In genomic region chr1:156752843-156753486, GRCh38 we compare ENCODE assay signal across 8 cellular contexts. TPM values are rescaled to one million over a fixed set of nuclear protein-coding genes. Genes with fewer than 3 reads are reported as not detected.
DNase-seq lines count a peak whose midpoint lies in the region; ATAC-seq, FAIRE-seq and TF ChIP-seq lines count a peak whose summit lies in the region.

No MANE protein-coding gene starts in this region.

- H3K4me3 Mint-ChIP-seq in activated naive CD4-positive, alpha-beta T cell treated with anti-CD3 and anti-CD28 coated beads for 36 hours: peak overlapping the region; percentile 86
- H3K4me3 Mint-ChIP-seq in activated naive CD8-positive, alpha-beta T cell treated with anti-CD3 and anti-CD28 coated beads, Interleukin-2, amount 10 ng/mL, durations not matched to agents 7 days and 5 days: peak overlapping the region; percentile 91

- no peaks in the 10 kb centered on the region for H3K27me3 Mint-ChIP-seq in activated naive CD4-positive, alpha-beta T cell treated with anti-CD3 and anti-CD28 coated beads for 36 hours (ENCODE audit: low read depth)
- H3K27me3 Mint-ChIP-seq in activated naive CD8-positive, alpha-beta T cell treated with anti-CD3 and anti-CD28 coated beads, Interleukin-2, amount 10 ng/mL, durations not matched to agents 7 days and 5 days: no peaks in the 10 kb centered on the region

- H3K27ac Mint-ChIP-seq in activated naive CD4-positive, alpha-beta T cell treated with anti-CD3 and anti-CD28 coated beads for 36 hours: no peak overlapping the region
- H3K27ac Mint-ChIP-seq in activated naive CD8-positive, alpha-beta T cell treated with anti-CD3 and anti-CD28 coated beads, Interleukin-2, amount 10 ng/mL, durations not matched to agents 7 days and 5 days: peak overlapping the region; percentile 92

- H3K27ac ChIP-seq in kidney (ENCODE audit: low read depth in 2 of 2, low read length in 2 of 2) (no peak overlapping the region), thyroid gland (peak overlapping the region in 2 of 3 donors; percentile 93 to 100)

- H3K9ac ChIP-seq in kidney (ENCODE audit: low read length in 2 of 2): peak overlapping the region; percentile 82 to 93

- H3K9me3 Mint-ChIP-seq in activated naive CD4-positive, alpha-beta T cell treated with anti-CD3 and anti-CD28 coated beads for 36 hours: no peaks in the 10 kb centered on the region
- H3K9me3 Mint-ChIP-seq in activated naive CD8-positive, alpha-beta T cell treated with anti-CD3 and anti-CD28 coated beads, Interleukin-2, amount 10 ng/mL, durations not matched to agents 7 days and 5 days: no peaks in the 10 kb centered on the region

- ATAC-seq in activated naive CD8-positive, alpha-beta T cell treated with anti-CD3 and anti-CD28 coated beads, Interleukin-2, amount 10 ng/mL, durations not matched to agents 7 days and 5 days (ENCODE audit: low read depth): no peak
- ATAC-seq in HG03439 (IDR thresholded peaks at IDR 0.05; ENCODE audit: unreplicated experiment): no peak

- peaks cover 26% of the 10 kb centered on the region for H3K36me3 Mint-ChIP-seq in activated naive CD4-positive, alpha-beta T cell treated with anti-CD3 and anti-CD28 coated beads for 36 hours (ENCODE audit: low read depth)
- peaks cover 19% of the 10 kb centered on the region for H3K36me3 Mint-ChIP-seq in activated naive CD8-positive, alpha-beta T cell treated with anti-CD3 and anti-CD28 coated beads, Interleukin-2, amount 10 ng/mL, durations not matched to agents 7 days and 5 days

- H3K4me1 ChIP-seq in kidney (ENCODE audit: control insufficient read depth in 1 of 2, insufficient read depth in 1 of 2, low read depth in 1 of 2, low read length in 2 of 2) (peaks cover 25 to 27% of the 10 kb centered on the region in 2 donors), thyroid gland (peaks cover 28 to 33% of the 10 kb centered on the region in 2 donors)

- intact Hi-C loops in activated naive CD4-positive, alpha-beta T cell treated with anti-CD3 and anti-CD28 coated beads for 36 hours (cut with micrococcal nuclease): no loop called here
- intact Hi-C loops in kidney (cut with DNase I) (no loop called here), thyroid gland (cut with DNase I) (no loop called here)

- H3K27me3 ChIP-seq in thyroid gland: no peaks in the 10 kb centered on the region

- DNase-seq in activated naive CD4-positive, alpha-beta T cell treated with anti-CD3 and anti-CD28 coated beads for 36 hours: no peak
- DNase-seq in activated naive CD4-positive, alpha-beta T cell treated with Interleukin-2 at 50 U/mL for 16 hours: no peak
- DNase-seq in activated naive CD8-positive, alpha-beta T cell treated with anti-CD3 and anti-CD28 coated beads, Interleukin-2, amount 10 ng/mL, durations not matched to agents 7 days and 5 days: no peak
- DNase-seq in kidney (no peak), thyroid gland (peak; percentile 69 to 70), foreskin melanocyte (no peak), activated gamma-delta T cell (lab: John Stamatoyannopoulos, UW) (no peak)

- 17 to 22% methylated on average over 1 of the region's 1 CpG for WGBS in thyroid gland, 2 donors

- H3K9me3 ChIP-seq in kidney (ENCODE audit: control insufficient read depth in 1 of 2, low read length in 2 of 2) (no peaks in the 10 kb centered on the region), thyroid gland (no peaks in the 10 kb centered on the region)

- peak overlapping the region; percentile 76 to 97 for H3K4me3 ChIP-seq in kidney (ENCODE audit: low read length in 2 of 2)
- H3K4me3 ChIP-seq in thyroid gland (replicated peaks in 1 of 3): peak overlapping the region in 1 of 3 donors; percentile 99

- CTCF ChIA-PET in activated naive CD4-positive, alpha-beta T cell treated with anti-CD3 and anti-CD28 coated beads for 36 hours (lab: Charles Lee): interaction anchor here (1.2 to 4.0 kb wide), 3 partner anchors 8 to 25 kb away, joined by 5 to 48 read pairs (median 6); partner anchors contain the start of genes ISG20L2, METTL25B and MRPL24

- H3K4me1 Mint-ChIP-seq in activated naive CD4-positive, alpha-beta T cell treated with anti-CD3 and anti-CD28 coated beads for 36 hours (ENCODE audit: low read depth): peaks cover 20% of the 10 kb centered on the region
- peaks cover 33% of the 10 kb centered on the region for H3K4me1 Mint-ChIP-seq in activated naive CD8-positive, alpha-beta T cell treated with anti-CD3 and anti-CD28 coated beads, Interleukin-2, amount 10 ng/mL, durations not matched to agents 7 days and 5 days

- POLR2A ChIA-PET in activated naive CD8-positive, alpha-beta T cell treated with anti-CD3 and anti-CD28 coated beads, Interleukin-2, amount 10 ng/mL, durations not matched to agents 7 days and 5 days (lab: Charles Lee): interaction anchor here (1.0 to 5.7 kb wide), 7 partner anchors 8 to 109 kb away, joined by 3 to 69 read pairs (median 6); partner anchors contain the start of genes ISG20L2, METTL25B, MRPL24 and PRCC

- TF ChIP-seq CTCF in kidney (IDR thresholded peaks at IDR 0.05; ENCODE audit: borderline replicate concordance, extremely low read depth, insufficient read depth): no peak
- TF ChIP-seq CTCF in thyroid gland (IDR thresholded peaks at IDR 0.05): no peak

- TF ChIP-seq POLR2A in thyroid gland (IDR thresholded peaks at IDR 0.05): peak in 1 of 2 donors; percentile 14

- H3K36me3 ChIP-seq in kidney (ENCODE audit: control insufficient read depth in 1 of 2, insufficient read depth in 2 of 2, low read length in 2 of 2) (no peaks in the 10 kb centered on the region), thyroid gland (no peaks in the 10 kb centered on the region)

- no peak for FAIRE-seq in kidney (lab: Jason Lieb, UNC)

RNA-seq across cellular contexts. Expression of gene HDGF, which starts 1.5 kb away (rescaled TPM):
- total RNA-seq in activated naive CD4-positive, alpha-beta T cell treated with anti-CD3 and anti-CD28 coated beads for 36 hours: 100 to 1,000 TPM; 282 to 283 TPM
- total RNA-seq in activated naive CD8-positive, alpha-beta T cell treated with anti-CD3 and anti-CD28 coated beads, Interleukin-2, amount 10 ng/mL, durations not matched to agents 7 days and 5 days: 100 to 1,000 TPM; 186 to 196 TPM
- total RNA-seq in kidney: 198 TPM
- polyA plus RNA-seq in kidney (ENCODE audit: insufficient read depth, low read depth, low replicate concordance): 206 TPM
- 100 to 1,000 TPM; 147 to 162 (median 148) TPM for total RNA-seq in thyroid gland

RNA-seq across cellular contexts. Expression of gene MRPL24, which starts 12.1 kb away (rescaled TPM):
- total RNA-seq in activated naive CD4-positive, alpha-beta T cell treated with anti-CD3 and anti-CD28 coated beads for 36 hours: 100 to 1,000 TPM in 1 of 2 experiments, 10 to 100 TPM in 1; 91.1 to 114 TPM
- 10 to 100 TPM; 45.0 to 51.1 TPM for total RNA-seq in activated naive CD8-positive, alpha-beta T cell treated with anti-CD3 and anti-CD28 coated beads, Interleukin-2, amount 10 ng/mL, durations not matched to agents 7 days and 5 days
- total RNA-seq in kidney: 71.9 TPM
- polyA plus RNA-seq in kidney (ENCODE audit: insufficient read depth, low read depth, low replicate concordance): 174 TPM
- 10 to 100 TPM; 22.9 to 55.6 (median 35.9) TPM for total RNA-seq in thyroid gland

RNA-seq across cellular contexts. Expression of gene PRCC, which starts 14.4 kb away (rescaled TPM):
- 10 to 100 TPM; 55.2 to 55.8 TPM for total RNA-seq in activated naive CD4-positive, alpha-beta T cell treated with anti-CD3 and anti-CD28 coated beads for 36 hours
- 10 to 100 TPM; 65.7 to 76.0 TPM for total RNA-seq in activated naive CD8-positive, alpha-beta T cell treated with anti-CD3 and anti-CD28 coated beads, Interleukin-2, amount 10 ng/mL, durations not matched to agents 7 days and 5 days
- 52.8 TPM for total RNA-seq in kidney
- 50.5 TPM for polyA plus RNA-seq in kidney (ENCODE audit: insufficient read depth, low read depth, low replicate concordance)
- total RNA-seq in thyroid gland: 10 to 100 TPM; 34.8 to 57.9 (median 43.6) TPM

RNA-seq across cellular contexts. Expression of gene ISG20L2, which starts 24.4 kb away (rescaled TPM):
- total RNA-seq in activated naive CD4-positive, alpha-beta T cell treated with anti-CD3 and anti-CD28 coated beads for 36 hours: 10 to 100 TPM; 24.8 to 28.7 TPM
- total RNA-seq in activated naive CD8-positive, alpha-beta T cell treated with anti-CD3 and anti-CD28 coated beads, Interleukin-2, amount 10 ng/mL, durations not matched to agents 7 days and 5 days: 10 to 100 TPM; 44.1 to 47.1 TPM
- total RNA-seq in kidney (23.3 TPM), thyroid gland (10 to 100 TPM; 13.6 to 34.9 (median 18.2) TPM)
- polyA plus RNA-seq in kidney (ENCODE audit: insufficient read depth, low read depth, low replicate concordance): 13.3 TPM

RNA-seq across cellular contexts. Expression of gene METTL25B, which starts 24.7 kb away (rescaled TPM):
- 10 to 100 TPM; 35.3 to 35.5 TPM for total RNA-seq in activated naive CD4-positive, alpha-beta T cell treated with anti-CD3 and anti-CD28 coated beads for 36 hours
- 10 to 100 TPM; 34.6 to 35.1 TPM for total RNA-seq in activated naive CD8-positive, alpha-beta T cell treated with anti-CD3 and anti-CD28 coated beads, Interleukin-2, amount 10 ng/mL, durations not matched to agents 7 days and 5 days
- total RNA-seq in kidney (35.2 TPM), thyroid gland (10 to 100 TPM; 15.5 to 33.4 (median 25.3) TPM)
- polyA plus RNA-seq in kidney (ENCODE audit: insufficient read depth, low read depth, low replicate concordance): 29.4 TPM

Comparison
In these comparisons a context has a peak if more than half of its experiments do, and no peak if none do; other contexts are left out.
1. DNase-seq: peak in thyroid gland (2 of 2); none in activated naive CD4-positive, alpha-beta T cell treated with anti-CD3 and anti-CD28 coated beads for 36 hours (single experiment), activated naive CD4-positive, alpha-beta T cell treated with Interleukin-2 at 50 U/mL for 16 hours (single experiment), activated naive CD8-positive, alpha-beta T cell treated with anti-CD3 and anti-CD28 coated beads, Interleukin-2, amount 10 ng/mL, durations not matched to agents 7 days and 5 days (single experiment), kidney (single experiment), foreskin melanocyte (single experiment) and activated gamma-delta T cell (single experiment).
2. H3K27ac ChIP-seq: peak in thyroid gland (2 of 3); none in kidney (0 of 2).